2 cellular contexts compared by ENCODE assay signal in genomic region chr17:81045590-81046095, GRCh38.
TF ChIP-seq lines count a peak whose summit lies in the region.

No MANE protein-coding gene starts in this region.

TF ChIP-seq in SK-N-SH, 30 proteins besides CTCF, POLR2A, EP300 and RAD21:
- no peak for TF ChIP-seq FOXJ3 (CRISPR knock-in tag; IDR thresholded peaks at IDR 0.05)

TF ChIP-seq in SK-N-SH treated with all-trans-retinoic acid at 6 μM for 48 hours, 23 proteins besides CTCF, POLR2A, EP300 and RAD21:
- TF ChIP-seq, protein P1, sequence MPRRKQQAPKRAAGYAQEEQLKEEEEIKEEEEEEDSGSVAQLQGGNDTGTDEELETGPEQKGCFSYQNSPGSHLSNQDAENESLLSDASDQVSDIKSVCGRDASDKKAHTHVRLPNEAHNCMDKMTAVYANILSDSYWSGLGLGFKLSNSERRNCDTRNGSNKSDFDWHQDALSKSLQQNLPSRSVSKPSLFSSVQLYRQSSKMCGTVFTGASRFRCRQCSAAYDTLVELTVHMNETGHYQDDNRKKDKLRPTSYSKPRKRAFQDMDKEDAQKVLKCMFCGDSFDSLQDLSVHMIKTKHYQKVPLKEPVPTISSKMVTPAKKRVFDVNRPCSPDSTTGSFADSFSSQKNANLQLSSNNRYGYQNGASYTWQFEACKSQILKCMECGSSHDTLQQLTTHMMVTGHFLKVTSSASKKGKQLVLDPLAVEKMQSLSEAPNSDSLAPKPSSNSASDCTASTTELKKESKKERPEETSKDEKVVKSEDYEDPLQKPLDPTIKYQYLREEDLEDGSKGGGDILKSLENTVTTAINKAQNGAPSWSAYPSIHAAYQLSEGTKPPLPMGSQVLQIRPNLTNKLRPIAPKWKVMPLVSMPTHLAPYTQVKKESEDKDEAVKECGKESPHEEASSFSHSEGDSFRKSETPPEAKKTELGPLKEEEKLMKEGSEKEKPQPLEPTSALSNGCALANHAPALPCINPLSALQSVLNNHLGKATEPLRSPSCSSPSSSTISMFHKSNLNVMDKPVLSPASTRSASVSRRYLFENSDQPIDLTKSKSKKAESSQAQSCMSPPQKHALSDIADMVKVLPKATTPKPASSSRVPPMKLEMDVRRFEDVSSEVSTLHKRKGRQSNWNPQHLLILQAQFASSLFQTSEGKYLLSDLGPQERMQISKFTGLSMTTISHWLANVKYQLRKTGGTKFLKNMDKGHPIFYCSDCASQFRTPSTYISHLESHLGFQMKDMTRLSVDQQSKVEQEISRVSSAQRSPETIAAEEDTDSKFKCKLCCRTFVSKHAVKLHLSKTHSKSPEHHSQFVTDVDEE (CRISPR knock-in tag; IDR thresholded peaks at IDR 0.05), result no peak
- no peak for TF ChIP-seq SNAI2 (CRISPR knock-in tag; IDR thresholded peaks at IDR 0.05)
- TF ChIP-seq ZC3H10 (CRISPR knock-in tag; IDR thresholded peaks at IDR 0.05), result no peak
- TF ChIP-seq ZFP30 (CRISPR knock-in tag; IDR thresholded peaks at IDR 0.05), result no peak
- no peak for TF ChIP-seq ISL1 (CRISPR knock-in tag; IDR thresholded peaks at IDR 0.05)
- no peak for TF ChIP-seq ZNF8 (CRISPR knock-in tag; IDR thresholded peaks at IDR 0.05)
- TF ChIP-seq PPARA (CRISPR knock-in tag; IDR thresholded peaks at IDR 0.05; ENCODE audit: borderline replicate concordance), result no peak
- TF ChIP-seq ZNF565 (CRISPR knock-in tag; conservative IDR thresholded peaks at IDR 0.05; ENCODE audit: low read depth), result no peak
- no peak for TF ChIP-seq OSR1 (CRISPR knock-in tag; IDR thresholded peaks at IDR 0.05)
- no peak for TF ChIP-seq ZNF70 (CRISPR knock-in tag; IDR thresholded peaks at IDR 0.05)
- TF ChIP-seq TOX (CRISPR knock-in tag; IDR thresholded peaks at IDR 0.05; ENCODE audit: borderline replicate concordance), result no peak
- TF ChIP-seq GLIS3 (CRISPR knock-in tag; IDR thresholded peaks at IDR 0.05), result no peak
- TF ChIP-seq ZFP3 (CRISPR knock-in tag; IDR thresholded peaks at IDR 0.05), result no peak
- TF ChIP-seq ARNTL (CRISPR knock-in tag; IDR thresholded peaks at IDR 0.05; ENCODE audit: borderline replicate concordance, low read depth), result no peak
- TF ChIP-seq RARB (CRISPR knock-in tag; IDR thresholded peaks at IDR 0.05), result no peak
- TF ChIP-seq, protein P2, sequence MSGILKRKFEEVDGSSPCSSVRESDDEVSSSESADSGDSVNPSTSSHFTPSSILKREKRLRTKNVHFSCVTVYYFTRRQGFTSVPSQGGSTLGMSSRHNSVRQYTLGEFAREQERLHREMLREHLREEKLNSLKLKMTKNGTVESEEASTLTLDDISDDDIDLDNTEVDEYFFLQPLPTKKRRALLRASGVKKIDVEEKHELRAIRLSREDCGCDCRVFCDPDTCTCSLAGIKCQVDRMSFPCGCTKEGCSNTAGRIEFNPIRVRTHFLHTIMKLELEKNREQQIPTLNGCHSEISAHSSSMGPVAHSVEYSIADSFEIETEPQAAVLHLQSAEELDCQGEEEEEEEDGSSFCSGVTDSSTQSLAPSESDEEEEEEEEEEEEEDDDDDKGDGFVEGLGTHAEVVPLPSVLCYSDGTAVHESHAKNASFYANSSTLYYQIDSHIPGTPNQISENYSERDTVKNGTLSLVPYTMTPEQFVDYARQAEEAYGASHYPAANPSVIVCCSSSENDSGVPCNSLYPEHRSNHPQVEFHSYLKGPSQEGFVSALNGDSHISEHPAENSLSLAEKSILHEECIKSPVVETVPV (CRISPR knock-in tag; IDR thresholded peaks at IDR 0.05), result no peak
- no peak for TF ChIP-seq CREB5 (CRISPR knock-in tag; IDR thresholded peaks at IDR 0.05; ENCODE audit: low read depth)
- no peak for TF ChIP-seq PATZ1 (CRISPR knock-in tag; IDR thresholded peaks at IDR 0.05; ENCODE audit: borderline replicate concordance)
- TF ChIP-seq CSDC2 (CRISPR knock-in tag; IDR thresholded peaks at IDR 0.05), result no peak
- TF ChIP-seq TCF4 (CRISPR knock-in tag; IDR thresholded peaks at IDR 0.05; ENCODE audit: borderline replicate concordance), result no peak
